17 cellular contexts compared by ENCODE assay signal in the genomic region with DNA sequence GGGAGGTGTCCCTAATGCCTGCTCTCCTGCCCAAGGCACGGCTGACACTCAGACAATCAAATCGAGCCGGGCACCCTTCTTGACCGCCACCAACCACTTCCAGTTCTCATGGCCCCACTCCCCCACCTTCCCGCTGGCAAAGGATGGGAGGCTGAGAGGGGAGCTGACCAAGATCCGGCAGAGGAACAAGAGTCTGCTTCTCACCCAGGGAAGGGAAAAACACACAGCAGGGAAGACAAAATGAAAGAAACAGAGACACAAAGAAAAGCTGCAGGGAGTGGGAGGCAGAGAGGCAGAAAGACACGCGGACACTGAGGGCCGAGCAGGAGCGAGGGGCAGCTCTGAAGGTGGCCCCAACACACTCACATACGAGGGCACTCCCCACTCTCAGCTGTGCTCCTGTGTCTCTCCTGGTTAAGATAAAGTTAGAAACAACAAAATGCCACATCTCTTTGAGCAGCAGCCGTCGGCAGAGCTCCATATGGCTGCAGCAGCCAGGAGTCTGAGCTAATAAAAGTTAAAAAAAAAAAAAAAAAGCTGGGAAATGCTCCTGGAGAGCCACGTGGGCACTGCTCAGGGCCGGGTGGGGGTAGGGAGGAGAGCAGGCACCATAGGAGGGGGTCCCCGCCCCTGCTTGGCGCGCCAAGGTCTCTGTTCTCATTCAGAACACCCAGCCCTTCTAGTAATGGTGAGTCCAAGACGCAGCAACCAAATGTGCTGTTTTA. TPM values are rescaled to one million over a fixed set of nuclear protein-coding genes. Genes with fewer than 3 reads are reported as not detected.
A peak's percentile ranks its signal among the peaks of the same experiment; 100 is the strongest.
DNase-seq lines count a peak whose midpoint lies in the region; ATAC-seq and TF ChIP-seq lines count a peak whose summit lies in the region.
"Had no signal": no experiment of that assay in that cellular context is flagged by ENCODE, and none has a peak within 500 bp of the region (broad histone marks: within the 10 kb centered on the region; RNA-seq: fewer than 3 reads in every experiment).

No MANE protein-coding gene starts in this region.

- H3K27ac ChIP-seq in smooth muscle cell (ENCODE audit: low read depth) = peak overlapping the region; percentile 71
- H3K27ac ChIP-seq in right lobe of liver = no peak overlapping the region
- H3K27ac ChIP-seq in upper lobe of left lung = no peak overlapping the region

- peaks cover 2% of the 10 kb centered on the region for H3K27me3 Mint-ChIP-seq in HFFc6 (ENCODE audit: insufficient read depth)

- H3K27me3 ChIP-seq in adipocyte (replicated peaks; ENCODE audit: control insufficient read depth, insufficient read depth, low read length) (no peaks in the 10 kb centered on the region), iPS-15b (ENCODE audit: control insufficient read depth, insufficient read depth, low read length) (no peaks in the 10 kb centered on the region), smooth muscle cell (ENCODE audit: low read depth) (no peaks in the 10 kb centered on the region), right lobe of liver (no peaks in the 10 kb centered on the region), upper lobe of left lung (no peaks in the 10 kb centered on the region)

- H3K9me3 ChIP-seq in adipocyte (ENCODE audit: control insufficient read depth, low read length) (no peaks in the 10 kb centered on the region), iPS-15b (ENCODE audit: control insufficient read depth, insufficient read depth, low read length) (no peaks in the 10 kb centered on the region), smooth muscle cell (replicated peaks; ENCODE audit: low read depth) (no peaks in the 10 kb centered on the region), right lobe of liver (no peaks in the 10 kb centered on the region), upper lobe of left lung (no peaks in the 10 kb centered on the region)

- no peaks in the 10 kb centered on the region for H3K79me2 ChIP-seq in smooth muscle cell (ENCODE audit: low read depth)

- H3K27ac Mint-ChIP-seq in HFFc6 = peak overlapping the region; percentile 14; the same call in 1 of the 2 replicates
- H3K27ac Mint-ChIP-seq: activated T-cell treated with anti-CD3 and anti-CD28 coated beads, Interleukin-2, amount 50 U/mL, for 72 hours; stimulated activated memory B cell treated with anti-CD40 and anti-IgM and Interleukin-4, amounts not matched to agents 10 μg/mL and 1 μg/mL and 100 μg/mL, for 72 hours had no signal

- H3K9ac ChIP-seq in adipocyte (ENCODE audit: low read length) (peak overlapping the region; percentile 65), iPS-15b (ENCODE audit: low read depth, low read length) (peak overlapping the region; percentile 41), smooth muscle cell (ENCODE audit: low read depth) (no peak overlapping the region)

- no peaks in the 10 kb centered on the region for H3F3A ChIP-seq in smooth muscle cell (ENCODE audit: low read depth)

- no peak for TF ChIP-seq CTCF in HFFc6 (IDR thresholded peaks at IDR 0.05)
- no peak for TF ChIP-seq CTCF in smooth muscle cell (IDR thresholded peaks at IDR 0.05; ENCODE audit: borderline replicate concordance, insufficient read depth, poor library complexity, severe bottlenecking)
- no peak for TF ChIP-seq CTCF in right lobe of liver (IDR thresholded peaks at IDR 0.05)
- TF ChIP-seq CTCF in upper lobe of left lung (IDR thresholded peaks at IDR 0.05) = no peak

- ATAC-seq in left colon = no peak
- ATAC-seq in right lobe of liver = no peak
- ATAC-seq in GM21526 (IDR thresholded peaks at IDR 0.05; ENCODE audit: low FRiP score, unreplicated experiment) = no peak
- ATAC-seq in upper lobe of left lung (ENCODE audit: low FRiP score in 2 of 2) = no peak
- ATAC-seq: activated T-cell treated with anti-CD3 and anti-CD28 coated beads, Interleukin-2, amount 50 U/mL, for 72 hours; right cardiac atrium; stimulated activated memory B cell treated with anti-CD40 and anti-IgM and Interleukin-4, amounts not matched to agents 10 μg/mL and 1 μg/mL and 100 μg/mL, for 72 hours had no signal

- WGBS in smooth muscle cell (ENCODE audit: low lambda C conversion rate) = 38% methylated on average over 18 of the region's 19 CpGs
- 86% methylated on average over 4 of the region's 19 CpGs for WGBS in right lobe of liver (ENCODE audit: insufficient coverage, low coverage, low lambda C conversion rate, missing lambda C conversion rate)
- 79 to 80% methylated on average over 19 of the region's 19 CpGs for WGBS in upper lobe of left lung, 2 donors

- intact Hi-C loops in left colon (cut with DNase I, micrococcal nuclease) = no loop called here
- intact Hi-C loops in right lobe of liver (cut with DNase I) = no loop called here

- DNase-seq in HFFc6 (no peak), adipocyte (ENCODE audit: low read depth) (no peak), smooth muscle cell (lab: John Stamatoyannopoulos, UW; ENCODE audit: unreplicated experiment) (no peak), left colon (no peak), right lobe of liver (no peak), upper lobe of left lung (no peak)
- DNase-seq: activated CD4-positive, alpha-beta T cell treated with anti-CD3 and anti-CD28 coated beads, Interleukin-2, amount 50 U/mL, for 1 hour; activated T-cell treated with anti-CD3 and anti-CD28 coated beads, Interleukin-2, amount 50 U/mL, for 72 hours; effector memory CD4-positive, alpha-beta T cell; GDM1; NCI-H2029; Right ventricle myocardium superior had no signal

- no peaks in the 10 kb centered on the region for H3K36me3 ChIP-seq in adipocyte (ENCODE audit: control insufficient read depth, insufficient read depth, low read length, severe bottlenecking)
- peaks cover 2% of the 10 kb centered on the region for H3K36me3 ChIP-seq in iPS-15b (ENCODE audit: control insufficient read depth, insufficient read depth, low read length)
- H3K36me3 ChIP-seq in smooth muscle cell (ENCODE audit: low read depth) = no peaks in the 10 kb centered on the region
- no peaks in the 10 kb centered on the region for H3K36me3 ChIP-seq in right lobe of liver
- H3K36me3 ChIP-seq in upper lobe of left lung = no peaks in the 10 kb centered on the region

- H3K4me3 ChIP-seq in adipocyte (ENCODE audit: low read length) (peak overlapping the region; percentile 39), iPS-15b (ENCODE audit: low read depth, low read length) (peak overlapping the region; percentile 40), smooth muscle cell (peak overlapping the region; percentile 28), right lobe of liver (no peak overlapping the region), upper lobe of left lung (no peak overlapping the region)

- no peak for TF ChIP-seq EP300 in upper lobe of left lung (IDR thresholded peaks at IDR 0.05)

- H4K20me1 ChIP-seq in smooth muscle cell (ENCODE audit: low read depth) = no peaks in the 10 kb centered on the region

- H3K4me1 ChIP-seq in adipocyte (ENCODE audit: control insufficient read depth, insufficient read depth, low read length) (peaks cover 39% of the 10 kb centered on the region), iPS-15b (ENCODE audit: control insufficient read depth, insufficient read depth, low read length) (peaks cover 25% of the 10 kb centered on the region), smooth muscle cell (ENCODE audit: low read depth) (peaks cover 41% of the 10 kb centered on the region), right lobe of liver (peaks cover 0 to 6% (median 0%) of the 10 kb centered on the region in 4 donors), upper lobe of left lung (peaks cover 15 to 19% (median 18%) of the 10 kb centered on the region in 4 donors)

- H2AFZ ChIP-seq in smooth muscle cell (ENCODE audit: low read depth) = peak overlapping the region; percentile 85

- H3K9me3 Mint-ChIP-seq in HFFc6 = no peaks in the 10 kb centered on the region
- H3K9me3 Mint-ChIP-seq: activated T-cell treated with anti-CD3 and anti-CD28 coated beads, Interleukin-2, amount 50 U/mL, for 72 hours; stimulated activated memory B cell treated with anti-CD40 and anti-IgM and Interleukin-4, amounts not matched to agents 10 μg/mL and 1 μg/mL and 100 μg/mL, for 72 hours; T-helper 2 cell treated with Interferon-gamma antibody and Interleukin-4, amounts not matched to agents 5 μg/mL and 100 μg/mL, for 36 hours had no signal

- no peaks in the 10 kb centered on the region for H3K36me3 Mint-ChIP-seq in HFFc6 (ENCODE audit: low read depth)
- H3K36me3 Mint-ChIP-seq: stimulated activated memory B cell treated with anti-CD40 and anti-IgM and Interleukin-4, amounts not matched to agents 10 μg/mL and 1 μg/mL and 100 μg/mL, for 72 hours had no signal

- peak overlapping the region; percentile 76 for H3K4me2 ChIP-seq in smooth muscle cell

- H3K4me1 Mint-ChIP-seq in HFFc6 (ENCODE audit: low read depth) = peaks cover 18% of the 10 kb centered on the region
- H3K4me1 Mint-ChIP-seq: stimulated activated memory B cell treated with anti-CD40 and anti-IgM and Interleukin-4, amounts not matched to agents 10 μg/mL and 1 μg/mL and 100 μg/mL, for 72 hours had no signal

- TF ChIP-seq POLR2A in right lobe of liver (IDR thresholded peaks at IDR 0.05) (no peak), upper lobe of left lung (IDR thresholded peaks at IDR 0.05) (no peak)

- peak overlapping the region; percentile 6; the same call in 1 of the 2 replicates for H3K4me3 Mint-ChIP-seq in HFFc6
- H3K4me3 Mint-ChIP-seq: activated T-cell treated with anti-CD3 and anti-CD28 coated beads, Interleukin-2, amount 50 U/mL, for 72 hours; stimulated activated memory B cell treated with anti-CD40 and anti-IgM and Interleukin-4, amounts not matched to agents 10 μg/mL and 1 μg/mL and 100 μg/mL, for 72 hours; T-helper 2 cell treated with Interferon-gamma antibody and Interleukin-4, amounts not matched to agents 5 μg/mL and 100 μg/mL, for 36 hours had no signal

RNA-seq across cellular contexts. Expression of a gene that starts 7.4 kb away (rescaled TPM):
- under 1 TPM; 0.14 to 0.57 (median 0.27) TPM for total RNA-seq in HFFc6 (2021; fragmentation: NEBNext Ultra II Directional; extraction: Animal tissue kit (Norgen Biotek cat#: 25700))
- total RNA-seq in smooth muscle cell (0.76 and 2.7 TPM in 2 replicates), left colon (10 to 100 TPM; 62.3 to 75.3 TPM), right lobe of liver (under 1 TPM; 0.12 to 0.62 (median 0.22) TPM), upper lobe of left lung (1 to 10 TPM; 2.1 to 7.3 (median 5.2) TPM)
- 0.70 and 2.2 TPM in 2 replicates for polyA plus RNA-seq in smooth muscle cell

Comparison
In these comparisons a context has a peak if more than half of its experiments do, and no peak if none do; other contexts are left out.
1. H3K4me3 ChIP-seq: peak in adipocyte (single experiment), iPS-15b (single experiment) and smooth muscle cell (single experiment); none in right lobe of liver (0 of 3) and upper lobe of left lung (0 of 4).
2. RNA of a gene that starts 7.4 kb away (total RNA-seq): 62.3 to 75.3 TPM in left colon; 2.1 to 7.3 TPM in upper lobe of left lung, 0.76 to 2.7 TPM in smooth muscle cell, 0.14 to 0.57 TPM in HFFc6 and 0.12 to 0.62 TPM in right lobe of liver; every median in the first group is over 4 times any median in the second.